10 cellular contexts compared by ENCODE assay signal in the genomic region with DNA sequence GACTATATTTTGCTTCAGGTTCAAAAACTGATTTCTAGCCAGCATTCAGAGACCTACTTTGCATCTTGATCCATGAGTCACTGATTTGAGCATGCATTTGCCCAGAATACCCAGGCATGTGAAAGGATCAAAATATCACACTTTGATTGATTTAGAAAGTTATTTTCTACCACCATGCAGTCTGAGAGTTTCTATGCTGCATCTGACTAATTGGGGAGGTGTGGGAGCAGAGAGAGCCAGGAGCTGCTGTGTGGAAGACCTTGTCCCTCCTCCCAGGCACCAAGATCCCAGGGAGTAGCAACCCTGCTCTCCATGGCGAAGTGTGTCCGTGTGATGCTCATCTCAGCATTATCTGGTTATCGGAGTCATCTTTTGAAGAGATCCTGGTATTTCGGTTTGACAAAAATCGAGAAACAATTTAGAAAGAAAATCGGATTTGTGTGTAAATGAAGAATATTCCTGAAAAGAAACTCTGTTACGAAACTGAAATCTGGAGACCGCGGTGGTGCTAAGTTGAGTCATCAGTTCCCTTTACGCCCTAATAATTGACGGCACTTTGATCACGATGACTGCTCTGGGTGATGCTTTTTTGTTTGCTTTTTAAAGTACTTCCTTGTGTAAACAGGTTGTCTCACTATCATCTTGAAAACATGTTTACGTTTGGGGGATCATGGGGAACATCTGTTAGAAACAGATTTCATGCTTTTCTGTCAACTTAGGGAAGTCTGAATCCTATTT.
DNase-seq lines count a peak whose midpoint lies in the region; ATAC-seq, FAIRE-seq and TF ChIP-seq lines count a peak whose summit lies in the region.
"Had no signal": no experiment of that assay in that cellular context is flagged by ENCODE, and none has a peak within 500 bp of the region (broad histone marks: within the 10 kb centered on the region; RNA-seq: fewer than 3 reads in every experiment).

No MANE protein-coding gene starts in this region.

- H3K27ac ChIP-seq in suprapubic skin (no peak overlapping the region), esophagus squamous epithelium (peak overlapping the region in 1 of 4 donors; percentile 35)
- H3K27ac ChIP-seq: SJSA1 had no signal

- H3K9me3 ChIP-seq in suprapubic skin (no peaks in the 10 kb centered on the region), esophagus squamous epithelium (no peaks in the 10 kb centered on the region)
- H3K9me3 ChIP-seq: SJSA1 had no signal

- TF ChIP-seq CTCF in suprapubic skin (IDR thresholded peaks at IDR 0.05) (no peak), esophagus squamous epithelium (IDR thresholded peaks at IDR 0.05) (no peak)

- peak; percentile 97 for FAIRE-seq in islet of Langerhans (lab: Jason Lieb, UNC)
- FAIRE-seq: A204.1 had no signal

- peaks cover 9% of the 10 kb centered on the region for H3K4me1 ChIP-seq in suprapubic skin
- peaks cover 4 to 19% (median 7%) of the 10 kb centered on the region in 3 donors for H3K4me1 ChIP-seq in esophagus squamous epithelium

- TF ChIP-seq EP300 in suprapubic skin (IDR thresholded peaks at IDR 0.05), result no peak

- 78% methylated on average over 13 of the region's 13 CpGs for WGBS in suprapubic skin
- WGBS in esophagus squamous epithelium, 2 donors, result 31 to 43% methylated on average over 13 of the region's 13 CpGs

- ATAC-seq in HG02642 (IDR thresholded peaks at IDR 0.05; ENCODE audit: poor library complexity, unreplicated experiment), result peak; percentile 68

- H3K4me3 ChIP-seq in suprapubic skin (no peak overlapping the region), esophagus squamous epithelium (no peak overlapping the region)
- H3K4me3 ChIP-seq: SJSA1 had no signal

- DNase-seq in NCI-H1436 (lab: John Stamatoyannopoulos, UW) (peak; percentile 8), NCI-H1436 treated with DMSO at 0.1 percent for 48 hours (lab: John Stamatoyannopoulos, UW) (no peak), NOMO-1 (lab: John Stamatoyannopoulos, UW; ENCODE audit: unreplicated experiment in 2 of 2) (peak; percentile 62 to 81), suprapubic skin (ENCODE audit: low spot score in 2 of 2) (no peak), esophagus squamous epithelium (lab: John Stamatoyannopoulos, UW) (no peak), NCI-H2227 (lab: John Stamatoyannopoulos, UW; ENCODE audit: unreplicated experiment) (no peak)

- H3K27me3 ChIP-seq in suprapubic skin (no peaks in the 10 kb centered on the region), esophagus squamous epithelium (no peaks in the 10 kb centered on the region)
- H3K27me3 ChIP-seq: SJSA1 had no signal

- H3K36me3 ChIP-seq in suprapubic skin, result no peaks in the 10 kb centered on the region
- H3K36me3 ChIP-seq in esophagus squamous epithelium, result no peaks in the 10 kb centered on the region
- H3K36me3 ChIP-seq: SJSA1 had no signal

- TF ChIP-seq POLR2A in suprapubic skin (IDR thresholded peaks at IDR 0.05), result no peak
- no peak for TF ChIP-seq POLR2A in esophagus squamous epithelium (IDR thresholded peaks at IDR 0.05)

- intact Hi-C loops in esophagus squamous epithelium (cut with DNase I), result no loop called here

Comparison
In these comparisons a context has a peak if more than half of its experiments do, and no peak if none do; other contexts are left out.
1. DNase-seq: peak in NCI-H1436 (single experiment) and NOMO-1 (2 of 2); none in NCI-H1436 treated with DMSO at 0.1 percent for 48 hours (single experiment), suprapubic skin (0 of 2), esophagus squamous epithelium (single experiment) and NCI-H2227 (single experiment).